In the genomic region with DNA sequence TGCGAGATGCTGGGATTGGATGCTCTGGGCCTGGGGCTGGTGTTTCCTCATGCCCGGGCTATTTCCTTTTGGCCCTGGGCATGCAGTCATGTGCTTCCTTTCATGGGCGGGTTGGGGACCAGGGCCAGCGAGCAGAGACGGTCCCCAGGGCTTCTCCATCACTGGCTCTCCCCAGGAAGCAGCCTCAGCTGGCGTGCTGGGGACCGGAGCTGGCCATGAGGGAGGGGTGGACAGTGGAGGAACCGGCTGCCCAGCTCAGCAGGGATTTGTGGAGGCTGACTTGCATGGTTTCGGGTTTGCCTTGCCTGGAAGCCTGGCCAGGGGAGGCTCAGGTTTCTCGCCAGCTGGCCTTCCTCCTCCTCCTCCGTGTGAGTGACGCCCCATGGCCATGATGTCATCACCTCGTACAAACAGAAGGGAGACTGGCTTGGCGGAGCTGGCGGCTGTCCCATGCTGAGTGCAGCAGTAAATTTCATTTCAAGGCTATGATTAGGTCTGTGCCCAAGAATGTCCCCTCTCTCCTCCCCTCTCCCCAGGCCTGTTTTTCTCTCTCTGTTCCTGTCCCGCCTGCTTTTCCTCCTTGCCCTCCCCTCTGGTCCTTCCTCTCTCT, we compare ENCODE assay signal across 8 cellular contexts. TPM values are rescaled to one million over a fixed set of nuclear protein-coding genes. Genes with fewer than 3 reads are reported as not detected.
DNase-seq lines count a peak whose midpoint lies in the region; ATAC-seq and TF ChIP-seq lines count a peak whose summit lies in the region.

No MANE protein-coding gene starts in this region.

- TF ChIP-seq CTCF in HEK293 (tag by site-specific recombination; IDR thresholded peaks at IDR 0.05): no peak
- no peak for TF ChIP-seq CTCF in chondrocyte (IDR thresholded peaks at IDR 0.05)

- H3K36me3 Mint-ChIP-seq in chondrocyte (ENCODE audit: low read depth): no peaks in the 10 kb centered on the region

- DNase-seq in NCI-H69 (lab: John Stamatoyannopoulos, UW): peak; percentile 99
- peak; percentile 96 for DNase-seq in chondrocyte (ENCODE audit: low spot score)
- peak; percentile 95 for DNase-seq in kidney tubule cell (ENCODE audit: low spot score)
- DNase-seq in smooth muscle cell of the brain vasculature (ENCODE audit: low read depth, low spot score): peak; percentile 98
- no peak for DNase-seq in stimulated activated naive CD4-positive, alpha-beta T cell treated with Interleukin-2 at 50 U/mL for 16 hours (lab: John Stamatoyannopoulos, UW)
- DNase-seq in activated CD8-positive, alpha-beta memory T cell treated with anti-CD3 and anti-CD28 coated beads, Interleukin-2, amount 50 U/mL, for 48 hours: no peak

- H3K4me3 ChIP-seq in HEK293 (ENCODE audit: low read depth, low read length): peak overlapping the region; percentile 20

- no peak for ATAC-seq in HG03354 (IDR thresholded peaks at IDR 0.05; ENCODE audit: poor library complexity, severe bottlenecking, unreplicated experiment)

- no peaks in the 10 kb centered on the region for H3K9me3 ChIP-seq in HEK293 (ENCODE audit: control insufficient read depth, insufficient read depth, low read depth, low read length)

- peaks cover 23% of the 10 kb centered on the region for H3K4me1 ChIP-seq in HEK293 (ENCODE audit: control insufficient read depth, insufficient read depth, low read length)

- H3K4me3 Mint-ChIP-seq in chondrocyte (ENCODE audit: unreplicated experiment): peak overlapping the region; percentile 70

- H3K36me3 ChIP-seq in HEK293 (ENCODE audit: control insufficient read depth in 2 of 2, insufficient read depth in 1 of 2, low read length in 2 of 2): no peaks in the 10 kb centered on the region

- peak overlapping the region; percentile 100 for H3K27ac Mint-ChIP-seq in chondrocyte (ENCODE audit: unreplicated experiment)

- peak overlapping the region; percentile 34; the same call in 1 of the 2 replicates for H3K27ac ChIP-seq in HEK293 (ENCODE audit: extremely low read depth, low read depth, low read length)

- H3K4me1 Mint-ChIP-seq in chondrocyte (ENCODE audit: low read depth): peaks cover 46% of the 10 kb centered on the region

- POLR2A ChIA-PET in HEK293 (lab: Yijun Ruan, JAX): interaction anchor here (0.6 to 2.2 kb wide), 8 partner anchors 9 to 76 kb away, joined by 3 to 15 read pairs (median 3); partner anchors contain the start of gene TIMP2

- no peaks in the 10 kb centered on the region for H3K9me3 Mint-ChIP-seq in chondrocyte (ENCODE audit: low read depth)

- CTCF ChIA-PET in HEK293 (lab: Yijun Ruan, JAX): interaction anchor here (0.6 to 1.7 kb wide), 4 partner anchors 37 to 69 kb away, joined by 3 to 7 read pairs (median 4); no protein-coding TSS in a partner anchor

- no peaks in the 10 kb centered on the region for H3K27me3 Mint-ChIP-seq in chondrocyte (ENCODE audit: low read depth)

TF ChIP-seq in HEK293, 187 proteins besides CTCF, POLR2A, EP300 and RAD21 (continues in another document):
- TF ChIP-seq, protein P1, sequence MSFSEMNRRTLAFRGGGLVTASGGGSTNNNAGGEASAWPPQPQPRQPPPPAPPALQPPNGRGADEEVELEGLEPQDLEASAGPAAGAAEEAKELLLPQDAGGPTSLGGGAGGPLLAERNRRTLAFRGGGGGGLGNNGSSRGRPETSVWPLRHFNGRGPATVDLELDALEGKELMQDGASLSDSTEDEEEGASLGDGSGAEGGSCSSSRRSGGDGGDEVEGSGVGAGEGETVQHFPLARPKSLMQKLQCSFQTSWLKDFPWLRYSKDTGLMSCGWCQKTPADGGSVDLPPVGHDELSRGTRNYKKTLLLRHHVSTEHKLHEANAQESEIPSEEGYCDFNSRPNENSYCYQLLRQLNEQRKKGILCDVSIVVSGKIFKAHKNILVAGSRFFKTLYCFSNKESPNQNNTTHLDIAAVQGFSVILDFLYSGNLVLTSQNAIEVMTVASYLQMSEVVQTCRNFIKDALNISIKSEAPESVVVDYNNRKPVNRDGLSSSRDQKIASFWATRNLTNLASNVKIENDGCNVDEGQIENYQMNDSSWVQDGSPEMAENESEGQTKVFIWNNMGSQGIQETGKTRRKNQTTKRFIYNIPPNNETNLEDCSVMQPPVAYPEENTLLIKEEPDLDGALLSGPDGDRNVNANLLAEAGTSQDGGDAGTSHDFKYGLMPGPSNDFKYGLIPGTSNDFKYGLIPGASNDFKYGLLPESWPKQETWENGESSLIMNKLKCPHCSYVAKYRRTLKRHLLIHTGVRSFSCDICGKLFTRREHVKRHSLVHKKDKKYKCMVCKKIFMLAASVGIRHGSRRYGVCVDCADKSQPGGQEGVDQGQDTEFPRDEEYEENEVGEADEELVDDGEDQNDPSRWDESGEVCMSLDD (tag by site-specific recombination; IDR thresholded peaks at IDR 0.05): peak; percentile 76
- TF ChIP-seq MEIS1 (CRISPR knock-in tag; IDR thresholded peaks at IDR 0.05; ENCODE audit: borderline replicate concordance) (no peak), ZNF248 (tag by site-specific recombination; IDR thresholded peaks at IDR 0.05) (no peak), ZNF221 (tag by site-specific recombination; IDR thresholded peaks at IDR 0.05; ENCODE audit: borderline replicate concordance) (no peak), ZFP3 (tag by site-specific recombination; IDR thresholded peaks at IDR 0.05; ENCODE audit: low read depth) (no peak), ZNF155 (tag by site-specific recombination; IDR thresholded peaks at IDR 0.05) (no peak), TSHZ1 (tag by site-specific recombination; IDR thresholded peaks at IDR 0.05; ENCODE audit: borderline replicate concordance) (peak; percentile 82; the same call in 1 of the 2 replicates), ZNF138 (tag by site-specific recombination; IDR thresholded peaks at IDR 0.05; ENCODE audit: borderline replicate concordance) (no peak), ZSCAN30 (tag by site-specific recombination; IDR thresholded peaks at IDR 0.05) (peak; percentile 99), ZNF114 (tag by site-specific recombination; IDR thresholded peaks at IDR 0.05) (no peak), ZNF239 (tag by site-specific recombination; IDR thresholded peaks at IDR 0.05) (peak; percentile 100), ZNF391 (tag by site-specific recombination; IDR thresholded peaks at IDR 0.05; ENCODE audit: borderline replicate concordance, low read depth) (peak; percentile 77; the same call in 1 of the 2 replicates), ZNF121 (tag by site-specific recombination; IDR thresholded peaks at IDR 0.05) (no peak), ZNF549 (tag by site-specific recombination; IDR thresholded peaks at IDR 0.05) (no peak), ZNF585B (tag by site-specific recombination; IDR thresholded peaks at IDR 0.05) (no peak), ZNF274 (IDR thresholded peaks at IDR 0.05; ENCODE audit: low read length) (no peak), ZNF274 (tag by site-specific recombination; IDR thresholded peaks at IDR 0.05; ENCODE audit: borderline replicate concordance) (no peak), OSR2 (tag by site-specific recombination; IDR thresholded peaks at IDR 0.05) (peak; percentile 55), ZNF394 (tag by site-specific recombination; IDR thresholded peaks at IDR 0.05; ENCODE audit: borderline replicate concordance) (peak; percentile 49; the same call in 1 of the 2 replicates), SCRT1 (tag by site-specific recombination; IDR thresholded peaks at IDR 0.05; ENCODE audit: borderline replicate concordance) (no peak)
- TF ChIP-seq, protein P2, sequence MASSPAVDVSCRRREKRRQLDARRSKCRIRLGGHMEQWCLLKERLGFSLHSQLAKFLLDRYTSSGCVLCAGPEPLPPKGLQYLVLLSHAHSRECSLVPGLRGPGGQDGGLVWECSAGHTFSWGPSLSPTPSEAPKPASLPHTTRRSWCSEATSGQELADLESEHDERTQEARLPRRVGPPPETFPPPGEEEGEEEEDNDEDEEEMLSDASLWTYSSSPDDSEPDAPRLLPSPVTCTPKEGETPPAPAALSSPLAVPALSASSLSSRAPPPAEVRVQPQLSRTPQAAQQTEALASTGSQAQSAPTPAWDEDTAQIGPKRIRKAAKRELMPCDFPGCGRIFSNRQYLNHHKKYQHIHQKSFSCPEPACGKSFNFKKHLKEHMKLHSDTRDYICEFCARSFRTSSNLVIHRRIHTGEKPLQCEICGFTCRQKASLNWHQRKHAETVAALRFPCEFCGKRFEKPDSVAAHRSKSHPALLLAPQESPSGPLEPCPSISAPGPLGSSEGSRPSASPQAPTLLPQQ (tag by site-specific recombination; IDR thresholded peaks at IDR 0.05): peak; percentile 45; the same call in 1 of the 2 replicates

RNA-seq across cellular contexts. Expression of gene TIMP2, which starts 8.9 kb away (rescaled TPM):
- total RNA-seq in chondrocyte: 429 to 540 TPM (median 535 TPM) in 3 replicates

RNA-seq across cellular contexts. Expression of gene CEP295NL, which starts 31.1 kb away (rescaled TPM):
- 0.67 to 2.3 TPM (median 1.3 TPM) in 3 replicates for total RNA-seq in chondrocyte

RNA-seq across cellular contexts. Expression of gene LGALS3BP, which starts 45.7 kb away (rescaled TPM):
- total RNA-seq in chondrocyte: 120 to 177 TPM (median 127 TPM) in 3 replicates

Comparison
In these comparisons a context has a peak if more than half of its experiments do, and no peak if none do; other contexts are left out.
1. DNase-seq: peak in NCI-H69 (single experiment), chondrocyte (single experiment), kidney tubule cell (single experiment) and smooth muscle cell of the brain vasculature (single experiment); none in stimulated activated naive CD4-positive, alpha-beta T cell treated with Interleukin-2 at 50 U/mL for 16 hours (single experiment) and activated CD8-positive, alpha-beta memory T cell treated with anti-CD3 and anti-CD28 coated beads, Interleukin-2, amount 50 U/mL, for 48 hours (single experiment).